12 cellular contexts compared by ENCODE assay signal in genomic region chr2:232854082-232854481, GRCh38. TPM values are rescaled to one million over a fixed set of nuclear protein-coding genes. Genes with fewer than 3 reads are reported as not detected.
DNase-seq lines count a peak whose midpoint lies in the region; ATAC-seq and TF ChIP-seq lines count a peak whose summit lies in the region.
"Had no signal": no experiment of that assay in that cellular context is flagged by ENCODE, and none has a peak within 500 bp of the region (broad histone marks: within the 10 kb centered on the region; RNA-seq: fewer than 3 reads in every experiment).

No MANE protein-coding gene starts in this region.

- peak; percentile 58 for ATAC-seq in lung (ENCODE audit: insufficient read depth, low FRiP score)
- no peak for ATAC-seq in HG03196 (IDR thresholded peaks at IDR 0.05; ENCODE audit: unreplicated experiment)
- no peak for ATAC-seq in HG02798 (IDR thresholded peaks at IDR 0.05; ENCODE audit: poor library complexity, unreplicated experiment)

- no peak for TF ChIP-seq POLR2A in tibial nerve (IDR thresholded peaks at IDR 0.05)

- H3K4me1 ChIP-seq in lung (ENCODE audit: control insufficient read depth in 2 of 2, insufficient read depth in 2 of 2, low read length in 2 of 2), result no peaks in the 10 kb centered on the region
- peaks cover 0 to 26% (median 0%) of the 10 kb centered on the region in 4 donors for H3K4me1 ChIP-seq in tibial nerve
- H3K4me1 ChIP-seq: prostate gland had no signal

- 45 to 69% methylated on average over 7 of the region's 7 CpGs for WGBS in lung, 2 donors
- 35 to 43% methylated on average over 7 of the region's 7 CpGs for WGBS in tibial nerve, 2 donors

- DNase-seq in AG09319 (ENCODE audit: extremely low read depth, low read depth) (peak; percentile 55), LHCN-M2 (ENCODE audit: low read depth) (peak; percentile 85), cardiac fibroblast (ENCODE audit: low read depth in 2 of 2) (peak; percentile 79 to 88), lung (ENCODE audit: low spot score) (peak; percentile 49), tibial nerve (ENCODE audit: low spot score in 2 of 2) (no peak)
- DNase-seq in activated CD4-positive, CD25-positive, alpha-beta regulatory T cell (lab: John Stamatoyannopoulos, UW), result no peak
- DNase-seq: immature natural killer cell, NCI-H1930, SIG-M5 had no signal

- H3K36me3 ChIP-seq in lung (ENCODE audit: control insufficient read depth in 2 of 2, insufficient read depth in 2 of 2, low read length in 2 of 2) (peaks cover 39 to 47% of the 10 kb centered on the region in 2 donors), tibial nerve (peaks cover 0 to 72% (median 21%) of the 10 kb centered on the region in 3 donors)
- H3K36me3 ChIP-seq: prostate gland had no signal

- no peak for TF ChIP-seq CTCF in AG09319 (IDR thresholded peaks at IDR 0.05; ENCODE audit: low read depth, low read length)
- TF ChIP-seq CTCF in cardiac fibroblast (IDR thresholded peaks at IDR 0.05; ENCODE audit: low read depth, low read length), result no peak
- TF ChIP-seq CTCF in lung (IDR thresholded peaks at IDR 0.05; ENCODE audit: control extremely low read depth, extremely low read depth), result no peak
- TF ChIP-seq CTCF in tibial nerve (IDR thresholded peaks at IDR 0.05), result no peak

- H3K4me3 ChIP-seq in cardiac fibroblast (replicated peaks in 1 of 2; ENCODE audit: low read depth in 2 of 2, low read length in 2 of 2) (no peak overlapping the region), lung (no peak overlapping the region), tibial nerve (no peak overlapping the region)
- H3K4me3 ChIP-seq: prostate gland had no signal

- H3K9me3 ChIP-seq in lung (ENCODE audit: control insufficient read depth in 2 of 2, insufficient read depth in 1 of 2, low read length in 1 of 2) (no peaks in the 10 kb centered on the region), tibial nerve (no peaks in the 10 kb centered on the region)
- H3K9me3 ChIP-seq: prostate gland had no signal

- TF ChIP-seq EP300 in tibial nerve (IDR thresholded peaks at IDR 0.05), result no peak

- H3K27me3 ChIP-seq in lung (ENCODE audit: control insufficient read depth, insufficient read depth) (no peaks in the 10 kb centered on the region), tibial nerve (no peaks in the 10 kb centered on the region)

- no peak overlapping the region for H3K27ac ChIP-seq in lung (ENCODE audit: low read depth in 1 of 2, low read length in 1 of 2)
- peak overlapping the region in 2 of 4 donors; percentile 51 to 65 for H3K27ac ChIP-seq in tibial nerve
- H3K27ac ChIP-seq: prostate gland had no signal

RNA-seq across cellular contexts. Expression of gene SNORC, which starts 16.0 kb away (rescaled TPM):
- total RNA-seq in LHCN-M2 (2014; rRNA removed) (0.32 and 0.52 TPM in 2 replicates), lung (1 to 10 TPM in 1 of 2 donors, under 1 TPM in 1; 0.97 to 2.1 TPM), tibial nerve (10 to 100 TPM in 3 of 4 donors, 1 to 10 TPM in 1; 6.9 to 24.0 (median 10.7) TPM)
- polyA plus RNA-seq in LHCN-M2 (2012), result 0.57 TPM
- polyA plus RNA-seq in lung, result 1 to 10 TPM in 1 of 2 donors, under 1 TPM in 1; 0.63 to 1.6 TPM
- polyA plus RNA-seq: immature natural killer cell had no signal

Comparison
In these comparisons a context has a peak if more than half of its experiments do, and no peak if none do; other contexts are left out.
1. DNase-seq: peak in AG09319 (single experiment), LHCN-M2 (single experiment), cardiac fibroblast (2 of 2) and lung (single experiment); none in activated CD4-positive, CD25-positive, alpha-beta regulatory T cell (0 of 4) and tibial nerve (0 of 2).